2 cellular contexts compared by ENCODE assay signal in the genomic region with DNA sequence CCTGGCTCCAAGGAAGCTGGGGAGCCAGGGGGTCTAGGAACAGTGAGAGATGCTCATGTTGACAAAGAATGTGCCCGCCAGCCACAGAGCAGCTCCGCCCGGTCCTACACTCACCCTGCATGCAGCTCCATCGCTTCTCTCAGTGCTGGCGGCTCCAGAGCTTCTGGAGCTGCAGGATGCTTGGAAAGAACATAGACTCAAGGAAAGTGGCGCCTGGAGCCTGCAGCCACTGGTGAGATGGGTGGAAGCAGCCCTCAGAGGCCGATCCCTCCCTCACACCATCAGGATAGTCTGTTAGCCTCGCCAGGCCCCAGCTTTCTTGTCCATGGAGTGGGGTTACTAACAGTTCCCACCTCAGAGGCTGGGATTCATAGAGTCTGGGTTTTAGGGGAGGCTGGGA.
TF ChIP-seq lines count a peak whose summit lies in the region.

No MANE protein-coding gene starts in this region.

TF ChIP-seq in HCT116, 20 proteins besides CTCF, POLR2A, EP300 and RAD21:
- TF ChIP-seq SRF (IDR thresholded peaks at IDR 0.05; ENCODE audit: low read depth) (no peak), EZH2phosphoT487 (IDR thresholded peaks at IDR 0.05; ENCODE audit: borderline replicate concordance) (no peak), TCF7L2 (IDR thresholded peaks at IDR 0.05; ENCODE audit: borderline replicate concordance, extremely low read depth, insufficient read depth, insufficient read length) (no peak), FOSL1 (IDR thresholded peaks at IDR 0.05; ENCODE audit: low read depth) (no peak), JUND (IDR thresholded peaks at IDR 0.05) (no peak), SP1 (IDR thresholded peaks at IDR 0.05; ENCODE audit: low read depth) (no peak), YY1 (IDR thresholded peaks at IDR 0.05; ENCODE audit: extremely low read depth, insufficient replicate concordance, low read depth, low read length) (no peak), EGR1 (IDR thresholded peaks at IDR 0.05; ENCODE audit: low read depth) (no peak), ELF1 (IDR thresholded peaks at IDR 0.05; ENCODE audit: borderline replicate concordance, low read depth) (no peak), POLR2AphosphoS5 (IDR thresholded peaks at IDR 0.05; ENCODE audit: low read depth, low read length) (no peak), ZFX (IDR thresholded peaks at IDR 0.05) (no peak)
- TF ChIP-seq, protein P1, sequence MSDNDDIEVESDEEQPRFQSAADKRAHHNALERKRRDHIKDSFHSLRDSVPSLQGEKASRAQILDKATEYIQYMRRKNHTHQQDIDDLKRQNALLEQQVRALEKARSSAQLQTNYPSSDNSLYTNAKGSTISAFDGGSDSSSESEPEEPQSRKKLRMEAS (IDR thresholded peaks at IDR 0.05): no peak
- TF ChIP-seq, protein P2, sequence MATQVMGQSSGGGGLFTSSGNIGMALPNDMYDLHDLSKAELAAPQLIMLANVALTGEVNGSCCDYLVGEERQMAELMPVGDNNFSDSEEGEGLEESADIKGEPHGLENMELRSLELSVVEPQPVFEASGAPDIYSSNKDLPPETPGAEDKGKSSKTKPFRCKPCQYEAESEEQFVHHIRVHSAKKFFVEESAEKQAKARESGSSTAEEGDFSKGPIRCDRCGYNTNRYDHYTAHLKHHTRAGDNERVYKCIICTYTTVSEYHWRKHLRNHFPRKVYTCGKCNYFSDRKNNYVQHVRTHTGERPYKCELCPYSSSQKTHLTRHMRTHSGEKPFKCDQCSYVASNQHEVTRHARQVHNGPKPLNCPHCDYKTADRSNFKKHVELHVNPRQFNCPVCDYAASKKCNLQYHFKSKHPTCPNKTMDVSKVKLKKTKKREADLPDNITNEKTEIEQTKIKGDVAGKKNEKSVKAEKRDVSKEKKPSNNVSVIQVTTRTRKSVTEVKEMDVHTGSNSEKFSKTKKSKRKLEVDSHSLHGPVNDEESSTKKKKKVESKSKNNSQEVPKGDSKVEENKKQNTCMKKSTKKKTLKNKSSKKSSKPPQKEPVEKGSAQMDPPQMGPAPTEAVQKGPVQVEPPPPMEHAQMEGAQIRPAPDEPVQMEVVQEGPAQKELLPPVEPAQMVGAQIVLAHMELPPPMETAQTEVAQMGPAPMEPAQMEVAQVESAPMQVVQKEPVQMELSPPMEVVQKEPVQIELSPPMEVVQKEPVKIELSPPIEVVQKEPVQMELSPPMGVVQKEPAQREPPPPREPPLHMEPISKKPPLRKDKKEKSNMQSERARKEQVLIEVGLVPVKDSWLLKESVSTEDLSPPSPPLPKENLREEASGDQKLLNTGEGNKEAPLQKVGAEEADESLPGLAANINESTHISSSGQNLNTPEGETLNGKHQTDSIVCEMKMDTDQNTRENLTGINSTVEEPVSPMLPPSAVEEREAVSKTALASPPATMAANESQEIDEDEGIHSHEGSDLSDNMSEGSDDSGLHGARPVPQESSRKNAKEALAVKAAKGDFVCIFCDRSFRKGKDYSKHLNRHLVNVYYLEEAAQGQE (IDR thresholded peaks at IDR 0.05; ENCODE audit: low read depth): no peak
- TF ChIP-seq, protein P3, sequence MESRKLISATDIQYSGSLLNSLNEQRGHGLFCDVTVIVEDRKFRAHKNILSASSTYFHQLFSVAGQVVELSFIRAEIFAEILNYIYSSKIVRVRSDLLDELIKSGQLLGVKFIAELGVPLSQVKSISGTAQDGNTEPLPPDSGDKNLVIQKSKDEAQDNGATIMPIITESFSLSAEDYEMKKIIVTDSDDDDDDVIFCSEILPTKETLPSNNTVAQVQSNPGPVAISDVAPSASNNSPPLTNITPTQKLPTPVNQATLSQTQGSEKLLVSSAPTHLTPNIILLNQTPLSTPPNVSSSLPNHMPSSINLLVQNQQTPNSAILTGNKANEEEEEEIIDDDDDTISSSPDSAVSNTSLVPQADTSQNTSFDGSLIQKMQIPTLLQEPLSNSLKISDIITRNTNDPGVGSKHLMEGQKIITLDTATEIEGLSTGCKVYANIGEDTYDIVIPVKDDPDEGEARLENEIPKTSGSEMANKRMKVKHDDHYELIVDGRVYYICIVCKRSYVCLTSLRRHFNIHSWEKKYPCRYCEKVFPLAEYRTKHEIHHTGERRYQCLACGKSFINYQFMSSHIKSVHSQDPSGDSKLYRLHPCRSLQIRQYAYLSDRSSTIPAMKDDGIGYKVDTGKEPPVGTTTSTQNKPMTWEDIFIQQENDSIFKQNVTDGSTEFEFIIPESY (IDR thresholded peaks at IDR 0.05; ENCODE audit: extremely low read depth, insufficient replicate concordance, low read length): no peak

TF ChIP-seq in SK-N-SH, 30 proteins besides CTCF, POLR2A, EP300 and RAD21:
- TF ChIP-seq, protein P4, sequence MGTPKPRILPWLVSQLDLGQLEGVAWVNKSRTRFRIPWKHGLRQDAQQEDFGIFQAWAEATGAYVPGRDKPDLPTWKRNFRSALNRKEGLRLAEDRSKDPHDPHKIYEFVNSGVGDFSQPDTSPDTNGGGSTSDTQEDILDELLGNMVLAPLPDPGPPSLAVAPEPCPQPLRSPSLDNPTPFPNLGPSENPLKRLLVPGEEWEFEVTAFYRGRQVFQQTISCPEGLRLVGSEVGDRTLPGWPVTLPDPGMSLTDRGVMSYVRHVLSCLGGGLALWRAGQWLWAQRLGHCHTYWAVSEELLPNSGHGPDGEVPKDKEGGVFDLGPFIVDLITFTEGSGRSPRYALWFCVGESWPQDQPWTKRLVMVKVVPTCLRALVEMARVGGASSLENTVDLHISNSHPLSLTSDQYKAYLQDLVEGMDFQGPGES (IDR thresholded peaks at IDR 0.05; ENCODE audit: low read depth, low read length): no peak
- TF ChIP-seq, protein P2 (IDR thresholded peaks at IDR 0.05; ENCODE audit: low read depth, low read length): no peak
- TF ChIP-seq JUND (IDR thresholded peaks at IDR 0.05): no peak
- no peak for TF ChIP-seq EZH2phosphoT487 (IDR thresholded peaks at IDR 0.05; ENCODE audit: borderline replicate concordance, low read depth)
- TF ChIP-seq RXRA (IDR thresholded peaks at IDR 0.05; ENCODE audit: borderline replicate concordance, low read depth): no peak
- TF ChIP-seq SIN3A (IDR thresholded peaks at IDR 0.05; ENCODE audit: borderline replicate concordance, low read depth, low read length): no peak
- TF ChIP-seq GATA2 (CRISPR knock-in tag; IDR thresholded peaks at IDR 0.05): no peak
- no peak for TF ChIP-seq NRF1 (IDR thresholded peaks at IDR 0.05; ENCODE audit: low read depth, low read length)
- TF ChIP-seq FOXM1 (IDR thresholded peaks at IDR 0.05; ENCODE audit: low read depth): no peak
- TF ChIP-seq, protein P5, sequence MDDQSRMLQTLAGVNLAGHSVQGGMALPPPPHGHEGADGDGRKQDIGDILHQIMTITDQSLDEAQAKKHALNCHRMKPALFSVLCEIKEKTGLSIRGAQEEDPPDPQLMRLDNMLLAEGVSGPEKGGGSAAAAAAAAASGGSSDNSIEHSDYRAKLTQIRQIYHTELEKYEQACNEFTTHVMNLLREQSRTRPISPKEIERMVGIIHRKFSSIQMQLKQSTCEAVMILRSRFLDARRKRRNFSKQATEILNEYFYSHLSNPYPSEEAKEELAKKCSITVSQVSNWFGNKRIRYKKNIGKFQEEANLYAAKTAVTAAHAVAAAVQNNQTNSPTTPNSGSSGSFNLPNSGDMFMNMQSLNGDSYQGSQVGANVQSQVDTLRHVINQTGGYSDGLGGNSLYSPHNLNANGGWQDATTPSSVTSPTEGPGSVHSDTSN (IDR thresholded peaks at IDR 0.05): no peak
- TF ChIP-seq, protein P3 (IDR thresholded peaks at IDR 0.05; ENCODE audit: borderline replicate concordance, low read depth): no peak
- no peak for TF ChIP-seq POLR2AphosphoS5 (IDR thresholded peaks at IDR 0.05; ENCODE audit: low read depth, low read length)
- no peak for TF ChIP-seq YY1 (IDR thresholded peaks at IDR 0.05; ENCODE audit: low read depth)
- TF ChIP-seq, protein P1 (IDR thresholded peaks at IDR 0.05; ENCODE audit: low read depth): no peak
- TF ChIP-seq ELF1 (IDR thresholded peaks at IDR 0.05): no peak
- TF ChIP-seq RCOR1 (IDR thresholded peaks at IDR 0.05; ENCODE audit: low read length): no peak
- TF ChIP-seq, protein P6, sequence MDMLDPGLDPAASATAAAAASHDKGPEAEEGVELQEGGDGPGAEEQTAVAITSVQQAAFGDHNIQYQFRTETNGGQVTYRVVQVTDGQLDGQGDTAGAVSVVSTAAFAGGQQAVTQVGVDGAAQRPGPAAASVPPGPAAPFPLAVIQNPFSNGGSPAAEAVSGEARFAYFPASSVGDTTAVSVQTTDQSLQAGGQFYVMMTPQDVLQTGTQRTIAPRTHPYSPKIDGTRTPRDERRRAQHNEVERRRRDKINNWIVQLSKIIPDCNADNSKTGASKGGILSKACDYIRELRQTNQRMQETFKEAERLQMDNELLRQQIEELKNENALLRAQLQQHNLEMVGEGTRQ (IDR thresholded peaks at IDR 0.05; ENCODE audit: borderline replicate concordance, low read depth, low read length): no peak
- TF ChIP-seq TCF12 (IDR thresholded peaks at IDR 0.05): no peak
